Comparison of ENCODE assay signal across 8 cellular contexts in the genomic region with DNA sequence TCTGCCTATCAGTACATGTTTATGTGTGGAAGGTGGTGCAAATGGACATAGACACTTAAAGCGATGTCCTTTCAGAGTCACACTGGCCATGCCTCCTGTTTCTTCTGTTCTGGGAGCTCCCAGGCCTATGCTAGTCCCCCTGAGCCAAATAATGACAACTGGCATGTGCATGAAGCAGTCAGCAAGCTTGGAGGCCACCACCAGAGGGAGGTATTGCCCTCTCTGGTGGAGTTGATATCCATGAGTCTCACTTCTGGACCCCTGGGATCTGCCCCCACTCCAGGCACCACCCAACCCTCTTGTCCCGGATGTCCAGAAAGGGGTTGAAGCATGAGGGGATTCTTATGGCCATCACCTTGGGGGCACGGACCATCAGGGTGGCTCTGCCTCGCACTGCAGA.
DNase-seq lines count a peak whose midpoint lies in the region; ATAC-seq and TF ChIP-seq lines count a peak whose summit lies in the region.

No MANE protein-coding gene starts in this region.

- H3K27me3 Mint-ChIP-seq in activated T-cell treated with anti-CD3 and anti-CD28 coated beads, Interleukin-2, amount 50 U/mL, for 24 hours = no peaks in the 10 kb centered on the region

- H3K27ac ChIP-seq in right atrium auricular region (no peak overlapping the region), transverse colon (no peak overlapping the region)

- no peaks in the 10 kb centered on the region for H3K4me1 Mint-ChIP-seq in activated T-cell treated with anti-CD3 and anti-CD28 coated beads, Interleukin-2, amount 50 U/mL, for 24 hours (ENCODE audit: low read depth)

- no peaks in the 10 kb centered on the region for H3K36me3 Mint-ChIP-seq in activated T-cell treated with anti-CD3 and anti-CD28 coated beads, Interleukin-2, amount 50 U/mL, for 24 hours (ENCODE audit: low read depth)

- H3K27me3 ChIP-seq in right atrium auricular region (no peaks in the 10 kb centered on the region), transverse colon (no peaks in the 10 kb centered on the region)

- no peak overlapping the region for H3K4me3 Mint-ChIP-seq in activated T-cell treated with anti-CD3 and anti-CD28 coated beads, Interleukin-2, amount 50 U/mL, for 24 hours

- no peaks in the 10 kb centered on the region for H3K9me3 Mint-ChIP-seq in activated T-cell treated with anti-CD3 and anti-CD28 coated beads, Interleukin-2, amount 50 U/mL, for 24 hours

- DNase-seq in Right ventricle myocardium superior (peak; percentile 47), right atrium auricular region (ENCODE audit: low spot score) (no peak), hepatic stellate cell (ENCODE audit: low spot score) (peak; percentile 17), transverse colon (peak; percentile 10), SIG-M5 (lab: John Stamatoyannopoulos, UW) (no peak), amniotic stem cell (lab: John Stamatoyannopoulos, UW) (no peak)
- peak; percentile 35 for DNase-seq in activated T-cell treated with anti-CD3 and anti-CD28 coated beads, Interleukin-2, amount 50 U/mL, for 24 hours

- 98 to 100% methylated on average over 3 to 4 of the region's 4 CpGs for WGBS in transverse colon (ENCODE audit: low coverage in 1 of 2), 2 donors

- TF ChIP-seq RAD21 in Ishikawa (IDR thresholded peaks at IDR 0.05; ENCODE audit: low read depth) = peak; percentile 62

- intact Hi-C loops in Right ventricle myocardium superior (cut with DNase I) (no loop called here), transverse colon (cut with DNase I; ENCODE audit: low total_unique reads) (no loop called here)

- H3K27ac Mint-ChIP-seq in activated T-cell treated with anti-CD3 and anti-CD28 coated beads, Interleukin-2, amount 50 U/mL, for 24 hours = no peak overlapping the region

- peak in 1 of 2 donors; percentile 57 for TF ChIP-seq CTCF in right atrium auricular region (IDR thresholded peaks at IDR 0.05)
- TF ChIP-seq CTCF in transverse colon (IDR thresholded peaks at IDR 0.05) = peak; percentile 10 to 36 (median 27)

- TF ChIP-seq POLR2A in transverse colon (IDR thresholded peaks at IDR 0.05) = no peak

- H3K36me3 ChIP-seq in right atrium auricular region (no peaks in the 10 kb centered on the region), transverse colon (no peaks in the 10 kb centered on the region)

- TF ChIP-seq EP300 in Ishikawa (IDR thresholded peaks at IDR 0.05; ENCODE audit: borderline replicate concordance) = no peak
- no peak for TF ChIP-seq EP300 in transverse colon (IDR thresholded peaks at IDR 0.05; ENCODE audit: low read depth)

- no peaks in the 10 kb centered on the region for H3K9me3 ChIP-seq in right atrium auricular region
- no peaks in the 10 kb centered on the region for H3K9me3 ChIP-seq in transverse colon

- H3K4me3 ChIP-seq in right atrium auricular region (no peak overlapping the region), transverse colon (no peak overlapping the region)

- H3K4me1 ChIP-seq in right atrium auricular region = no peaks in the 10 kb centered on the region
- H3K4me1 ChIP-seq in transverse colon = no peaks in the 10 kb centered on the region

- in situ Hi-C loops in transverse colon (cut with MboI; ENCODE audit: low pct_ligation_motif_present in 1 of 4, low pct_unique_long_range_greater_than_20kb in 1 of 4, low sequenced_read_pairs in 3 of 4) = no loop called here

- peak; percentile 31 for ATAC-seq in Right ventricle myocardium superior (ENCODE audit: poor library complexity)

TF ChIP-seq in Ishikawa, 13 proteins besides CTCF, POLR2A, EP300 and RAD21:
- no peak for TF ChIP-seq NFIC (IDR thresholded peaks at IDR 0.05)
- TF ChIP-seq CEBPB (IDR thresholded peaks at IDR 0.05) = no peak
- no peak for TF ChIP-seq EGR1 (IDR thresholded peaks at IDR 0.05)
- TF ChIP-seq TAF1 (IDR thresholded peaks at IDR 0.05; ENCODE audit: low read depth) = no peak
- TF ChIP-seq ZBTB7A (IDR thresholded peaks at IDR 0.05; ENCODE audit: low read depth) = no peak
- no peak for TF ChIP-seq CREB1 (IDR thresholded peaks at IDR 0.05; ENCODE audit: low read depth)

Comparison
In these comparisons a context has a peak if more than half of its experiments do, and no peak if none do; other contexts are left out.
1. DNase-seq: peak in Right ventricle myocardium superior (single experiment), activated T-cell treated with anti-CD3 and anti-CD28 coated beads, Interleukin-2, amount 50 U/mL, for 24 hours (single experiment), hepatic stellate cell (single experiment) and transverse colon (single experiment); none in right atrium auricular region (single experiment), SIG-M5 (single experiment) and amniotic stem cell (single experiment).